Comparison of ENCODE assay signal across 8 cellular contexts in genomic region chr5:150001660-150002493, GRCh38. TPM values are rescaled to one million over a fixed set of nuclear protein-coding genes. Genes with fewer than 3 reads are reported as not detected.
A peak's percentile ranks its signal among the peaks of the same experiment; 100 is the strongest.
DNase-seq lines count a peak whose midpoint lies in the region; ATAC-seq and TF ChIP-seq lines count a peak whose summit lies in the region.

No MANE protein-coding gene starts in this region.

- H3K27me3 Mint-ChIP-seq in activated naive CD4-positive, alpha-beta T cell treated with anti-CD3 and anti-CD28 coated beads for 36 hours (ENCODE audit: low read depth), result no peaks in the 10 kb centered on the region

- peak overlapping the region; percentile 85 for H3K27ac Mint-ChIP-seq in activated naive CD4-positive, alpha-beta T cell treated with anti-CD3 and anti-CD28 coated beads for 36 hours

- no peaks in the 10 kb centered on the region for H3K27me3 ChIP-seq in psoas muscle (ENCODE audit: insufficient read depth in 3 of 3, low read length in 2 of 3)

- H3K36me3 Mint-ChIP-seq in activated naive CD4-positive, alpha-beta T cell treated with anti-CD3 and anti-CD28 coated beads for 36 hours (ENCODE audit: low read depth), result peaks cover 18% of the 10 kb centered on the region

- H3K27ac ChIP-seq in psoas muscle, result peak overlapping the region; percentile 96

- CTCF ChIA-PET in activated naive CD4-positive, alpha-beta T cell treated with anti-CD3 and anti-CD28 coated beads for 36 hours (lab: Charles Lee), result interaction anchor here (0.7 to 1.4 kb wide), 4 partner anchors 19 to 156 kb away, joined by 3 to 5 read pairs (median 4); no protein-coding TSS in a partner anchor

- DNase-seq in DMS53 (lab: John Stamatoyannopoulos, UW) (peak; percentile 87), HT1080 (ENCODE audit: low read depth) (peak; percentile 70), SIG-M5 treated with dmso at 0.1 percent for 504 hours (lab: John Stamatoyannopoulos, UW; ENCODE audit: unreplicated experiment) (peak; percentile 97), Right ventricle myocardium superior (no peak), psoas muscle (peak in 1 of 2 donors; percentile 22)
- DNase-seq in activated naive CD4-positive, alpha-beta T cell treated with anti-CD3 and anti-CD28 coated beads for 36 hours, result peak; percentile 75

- H3K9me3 ChIP-seq in psoas muscle, result no peaks in the 10 kb centered on the region

- peaks cover 29% of the 10 kb centered on the region for H3K4me1 ChIP-seq in psoas muscle

- peak; percentile 50 for ATAC-seq in GM21381 (IDR thresholded peaks at IDR 0.05; ENCODE audit: unreplicated experiment)
- peak; percentile 49 for ATAC-seq in Right ventricle myocardium superior (ENCODE audit: poor library complexity)
- ATAC-seq in psoas muscle, result peak; percentile 28 to 60 (median 36)
- ATAC-seq in HG03025 (IDR thresholded peaks at IDR 0.05; ENCODE audit: low FRiP score, unreplicated experiment), result no peak

- H3K9me3 Mint-ChIP-seq in activated naive CD4-positive, alpha-beta T cell treated with anti-CD3 and anti-CD28 coated beads for 36 hours, result no peaks in the 10 kb centered on the region

- WGBS in psoas muscle, 3 donors, result 20 to 24% (median 20%) methylated on average over 9 of the region's 9 CpGs

- H3K36me3 ChIP-seq in psoas muscle (ENCODE audit: insufficient read depth in 1 of 2, low read depth in 1 of 2), result peaks cover 7 to 37% of the 10 kb centered on the region in 2 donors

- peak; percentile 63 for TF ChIP-seq CTCF in psoas muscle (IDR thresholded peaks at IDR 0.05)

- H3K4me3 Mint-ChIP-seq in activated naive CD4-positive, alpha-beta T cell treated with anti-CD3 and anti-CD28 coated beads for 36 hours, result peak overlapping the region; percentile 86

- H3K4me1 Mint-ChIP-seq in activated naive CD4-positive, alpha-beta T cell treated with anti-CD3 and anti-CD28 coated beads for 36 hours (ENCODE audit: low read depth), result peaks cover 43% of the 10 kb centered on the region

- intact Hi-C loops in activated naive CD4-positive, alpha-beta T cell treated with anti-CD3 and anti-CD28 coated beads for 36 hours (cut with micrococcal nuclease), result loop anchor here (1.0 to 5.0 kb wide), 6 partner anchors 65 to 1619 kb away; partner anchors contain the start of genes FBXO38, PPARGC1B and TNIP1
- intact Hi-C loops in Right ventricle myocardium superior (cut with DNase I), result no loop called here
- intact Hi-C loops in psoas muscle (cut with DNase I), result no loop called here

- peak overlapping the region; percentile 97 for H3K4me3 ChIP-seq in psoas muscle

RNA-seq across cellular contexts. Expression of gene HMGXB3, which starts 1.3 kb away (rescaled TPM):
- 44.6 and 56.3 TPM in 2 replicates for total RNA-seq in HT1080 (2014; rRNA removed; shearing (Covaris generic))
- polyA plus RNA-seq in HT1080 (2015; cell fraction: cytosol; rRNA removed), result 24.8 and 28.0 TPM in 2 replicates
- polyA plus RNA-seq in HT1080 (2015; cell fraction: nucleus; rRNA removed), result 131 and 151 TPM in 2 replicates
- total RNA-seq in activated naive CD4-positive, alpha-beta T cell treated with anti-CD3 and anti-CD28 coated beads for 36 hours, result 10 to 100 TPM; 24.3 to 26.8 TPM
- total RNA-seq in Right ventricle myocardium superior, result 13.8 TPM
- 10 to 100 TPM; 12.6 to 23.2 (median 17.9) TPM for total RNA-seq in psoas muscle
- polyA plus RNA-seq in psoas muscle, result 10 to 100 TPM in 2 of 3 donors, 1 to 10 TPM in 1; 8.6 to 22.6 (median 15.4) TPM

RNA-seq across cellular contexts. Expression of gene TIGD6, which starts 1.4 kb away (rescaled TPM):
- 3.5 and 4.0 TPM in 2 replicates for total RNA-seq in HT1080 (2014; rRNA removed; shearing (Covaris generic))
- 5.1 and 6.2 TPM in 2 replicates for polyA plus RNA-seq in HT1080 (2015; cell fraction: cytosol; rRNA removed)
- polyA plus RNA-seq in HT1080 (2015; cell fraction: nucleus; rRNA removed), result 5.0 and 7.3 TPM in 2 replicates
- total RNA-seq in activated naive CD4-positive, alpha-beta T cell treated with anti-CD3 and anti-CD28 coated beads for 36 hours, result 1 to 10 TPM; 2.6 to 2.7 TPM
- 1.9 TPM for total RNA-seq in Right ventricle myocardium superior
- 1 to 10 TPM; 1.9 to 4.2 (median 2.9) TPM for total RNA-seq in psoas muscle
- polyA plus RNA-seq in psoas muscle, result 1 to 10 TPM; 1.4 to 7.8 (median 2.4) TPM

RNA-seq across cellular contexts. Expression of gene SLC26A2, which starts 41.3 kb away (rescaled TPM):
- total RNA-seq in HT1080 (2014; rRNA removed; shearing (Covaris generic)), result 16.1 and 19.5 TPM in 2 replicates
- 5.2 and 7.5 TPM in 2 replicates for polyA plus RNA-seq in HT1080 (2015; cell fraction: cytosol; rRNA removed)
- polyA plus RNA-seq in HT1080 (2015; cell fraction: nucleus; rRNA removed), result 9.5 and 10.5 TPM in 2 replicates
- 1 to 10 TPM; 3.5 to 3.7 TPM for total RNA-seq in activated naive CD4-positive, alpha-beta T cell treated with anti-CD3 and anti-CD28 coated beads for 36 hours
- total RNA-seq in Right ventricle myocardium superior (2.9 TPM), psoas muscle (10 to 100 TPM in 1 of 4 donors, 1 to 10 TPM in 3; 4.1 to 20.1 (median 6.4) TPM)
- 10 to 100 TPM in 1 of 3 donors, 1 to 10 TPM in 2; 4.0 to 14.3 (median 8.0) TPM for polyA plus RNA-seq in psoas muscle

RNA-seq across cellular contexts. Expression of gene PDE6A, which starts 57.3 kb away (rescaled TPM):
- not detected in 2 replicates for total RNA-seq in HT1080 (2014; rRNA removed; shearing (Covaris generic))
- 0.01 TPM in 1 of 2 replicates, not detected in the other for polyA plus RNA-seq in HT1080 (2015; cell fraction: cytosol; rRNA removed)
- 0.07 TPM in 1 of 2 replicates, not detected in the other for polyA plus RNA-seq in HT1080 (2015; cell fraction: nucleus; rRNA removed)
- total RNA-seq in activated naive CD4-positive, alpha-beta T cell treated with anti-CD3 and anti-CD28 coated beads for 36 hours, result not detected
- total RNA-seq in Right ventricle myocardium superior (0.08 TPM), psoas muscle (under 1 TPM; 0.04 to 0.26 (median 0.08) TPM)
- polyA plus RNA-seq in psoas muscle, result under 1 TPM; 0.09 to 0.15 (median 0.10) TPM
